In genomic region chr20:10519361-10520048, GRCh38 we compare ENCODE assay signal across 9 cellular contexts.
DNase-seq lines count a peak whose midpoint lies in the region; ATAC-seq and TF ChIP-seq lines count a peak whose summit lies in the region.
"Had no signal": no experiment of that assay in that cellular context is flagged by ENCODE, and none has a peak within 500 bp of the region (broad histone marks: within the 10 kb centered on the region; RNA-seq: fewer than 3 reads in every experiment).

No MANE protein-coding gene starts in this region.

- WGBS in mammary epithelial cell (ENCODE audit: low coverage, missing lambda C conversion rate): 24% methylated on average over 4 of the region's 4 CpGs

- no peaks in the 10 kb centered on the region for H3K27me3 ChIP-seq in ACC112 (ENCODE audit: insufficient read depth, low read length)
- no peaks in the 10 kb centered on the region for H3K27me3 ChIP-seq in mammary epithelial cell (ENCODE audit: insufficient read depth, low read length)

- TF ChIP-seq CTCF in mammary epithelial cell (conservative IDR thresholded peaks at IDR 0.05 in 1 of 2, IDR thresholded peaks at IDR 0.05 in 1 of 2; ENCODE audit: extremely low read depth in 1 of 2, insufficient read depth in 1 of 2, low read depth in 1 of 2, low read length in 2 of 2): no peak

- ATAC-seq in GM18907 (IDR thresholded peaks at IDR 0.05; ENCODE audit: unreplicated experiment) (peak; percentile 61), HG03354 (IDR thresholded peaks at IDR 0.05; ENCODE audit: poor library complexity, severe bottlenecking, unreplicated experiment) (peak; percentile 79), GM19455 (IDR thresholded peaks at IDR 0.05; ENCODE audit: unreplicated experiment) (no peak)
- ATAC-seq: WTC11 had no signal

- no peak overlapping the region for H3K4me2 ChIP-seq in mammary epithelial cell (ENCODE audit: insufficient read depth, low read depth, low read length)

- H3K79me2 ChIP-seq in ACC112 (ENCODE audit: control insufficient read depth, insufficient read depth, low read length, unreplicated experiment) (peaks cover 14% of the 10 kb centered on the region), mammary epithelial cell (ENCODE audit: insufficient read depth, low read length) (peaks cover 28% of the 10 kb centered on the region)

- H3K27ac ChIP-seq in ACC112 (ENCODE audit: low read depth, low read length): peak overlapping the region; percentile 29
- H3K27ac ChIP-seq in mammary epithelial cell (ENCODE audit: insufficient read depth, low read depth, low read length): peak overlapping the region; percentile 15

- intact Hi-C loops in mammary epithelial cell (cut with micrococcal nuclease) (no loop called here), posterior vena cava (cut with DNase I) (no loop called here), head of caudate nucleus (cut with DNase I) (no loop called here)

- DNase-seq in mammary epithelial cell: peak; percentile 70
- DNase-seq in posterior vena cava (ENCODE audit: low spot score): no peak
- no peak for DNase-seq in NCI-H2081 (lab: John Stamatoyannopoulos, UW)
- no peak for DNase-seq in head of caudate nucleus

- in situ Hi-C loops in mammary epithelial cell (cut with MboI; ENCODE audit: low sequenced_read_pairs in 2 of 2): no loop called here

- CTCF ChIA-PET in mammary epithelial cell (lab: Charles Lee; ENCODE audit: low non-redundant PET): no interaction called here

- H3K9ac ChIP-seq in mammary epithelial cell (ENCODE audit: insufficient read depth, low read length): no peak overlapping the region

- no TSS peak for BruUV-seq in mammary epithelial cell (replicated peaks; lab: Mats Ljungman, UMichigan)

- H3K36me3 ChIP-seq in ACC112 (ENCODE audit: insufficient read depth, low read length) (no peaks in the 10 kb centered on the region), mammary epithelial cell (ENCODE audit: insufficient read depth, low read length) (no peaks in the 10 kb centered on the region)

- no peaks in the 10 kb centered on the region for H4K20me1 ChIP-seq in mammary epithelial cell (ENCODE audit: insufficient read depth, low read length)

- H3K4me1 ChIP-seq in ACC112 (ENCODE audit: control insufficient read depth, insufficient read depth, low read length, unreplicated experiment): peaks cover 42% of the 10 kb centered on the region
- H3K4me1 ChIP-seq in mammary epithelial cell (ENCODE audit: insufficient read depth, low read length): peaks cover 48% of the 10 kb centered on the region

- H2AFZ ChIP-seq in ACC112 (ENCODE audit: low read length, unreplicated experiment): no peak overlapping the region
- H2AFZ ChIP-seq in mammary epithelial cell (ENCODE audit: low read depth, low read length): no peak overlapping the region

- dilution Hi-C loops in mammary epithelial cell (cut with HindIII; ENCODE audit: low sequenced_read_pairs): no loop called here

- no peaks in the 10 kb centered on the region for H3K9me3 ChIP-seq in mammary epithelial cell (replicated peaks; ENCODE audit: insufficient read depth, low read length)

- H3K4me3 ChIP-seq in ACC112 (ENCODE audit: low read depth, low read length): no peak overlapping the region
- H3K4me3 ChIP-seq in mammary epithelial cell (replicated peaks in 1 of 3; ENCODE audit: insufficient read depth in 1 of 3, low read depth in 2 of 3, low read length in 3 of 3): no peak overlapping the region
